Comparison of ENCODE assay signal across 1 cellular context in the genomic region with DNA sequence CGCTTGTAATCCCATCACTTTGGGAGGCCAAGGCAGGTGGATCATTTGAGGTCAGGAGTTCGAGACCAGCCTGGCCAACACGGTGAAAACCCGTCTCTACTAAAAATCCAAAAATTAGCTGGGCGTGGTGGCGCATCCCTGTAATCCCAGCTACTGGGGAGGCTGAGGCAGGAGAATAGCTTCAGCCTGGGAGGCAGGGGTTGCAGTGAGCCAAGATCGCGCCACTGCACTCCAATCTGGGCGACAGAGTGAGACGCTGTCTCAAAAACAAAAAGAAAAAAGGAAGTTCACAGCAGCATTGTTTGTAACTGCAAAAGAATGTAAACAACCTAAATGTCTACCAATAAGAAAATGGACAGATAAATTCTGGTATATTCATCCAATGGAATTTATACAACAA.
TF ChIP-seq lines count a peak whose summit lies in the region.

No MANE protein-coding gene starts in this region.

TF ChIP-seq in K562, 482 proteins besides CTCF, POLR2A, EP300 and RAD21:
- TF ChIP-seq, protein P1, sequence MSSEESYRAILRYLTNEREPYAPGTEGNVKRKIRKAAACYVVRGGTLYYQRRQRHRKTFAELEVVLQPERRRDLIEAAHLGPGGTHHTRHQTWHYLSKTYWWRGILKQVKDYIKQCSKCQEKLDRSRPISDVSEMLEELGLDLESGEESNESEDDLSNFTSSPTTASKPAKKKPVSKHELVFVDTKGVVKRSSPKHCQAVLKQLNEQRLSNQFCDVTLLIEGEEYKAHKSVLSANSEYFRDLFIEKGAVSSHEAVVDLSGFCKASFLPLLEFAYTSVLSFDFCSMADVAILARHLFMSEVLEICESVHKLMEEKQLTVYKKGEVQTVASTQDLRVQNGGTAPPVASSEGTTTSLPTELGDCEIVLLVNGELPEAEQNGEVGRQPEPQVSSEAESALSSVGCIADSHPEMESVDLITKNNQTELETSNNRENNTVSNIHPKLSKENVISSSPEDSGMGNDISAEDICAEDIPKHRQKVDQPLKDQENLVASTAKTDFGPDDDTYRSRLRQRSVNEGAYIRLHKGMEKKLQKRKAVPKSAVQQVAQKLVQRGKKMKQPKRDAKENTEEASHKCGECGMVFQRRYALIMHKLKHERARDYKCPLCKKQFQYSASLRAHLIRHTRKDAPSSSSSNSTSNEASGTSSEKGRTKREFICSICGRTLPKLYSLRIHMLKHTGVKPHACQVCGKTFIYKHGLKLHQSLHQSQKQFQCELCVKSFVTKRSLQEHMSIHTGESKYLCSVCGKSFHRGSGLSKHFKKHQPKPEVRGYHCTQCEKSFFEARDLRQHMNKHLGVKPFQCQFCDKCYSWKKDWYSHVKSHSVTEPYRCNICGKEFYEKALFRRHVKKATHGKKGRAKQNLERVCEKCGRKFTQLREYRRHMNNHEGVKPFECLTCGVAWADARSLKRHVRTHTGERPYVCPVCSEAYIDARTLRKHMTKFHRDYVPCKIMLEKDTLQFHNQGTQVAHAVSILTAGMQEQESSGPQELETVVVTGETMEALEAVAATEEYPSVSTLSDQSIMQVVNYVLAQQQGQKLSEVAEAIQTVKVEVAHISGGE (CRISPR knock-in tag; IDR thresholded peaks at IDR 0.05), result peak in 1 of 3 experiments; percentile 93; a peak in 2 of 6 replicates
- TF ChIP-seq SOX6 (IDR thresholded peaks at IDR 0.05), result peak; percentile 16; the same call in 1 of the 2 replicates
